Comparison of ENCODE assay signal across 8 cellular contexts in genomic region chr2:15939556-15939853, GRCh38. TPM values are rescaled to one million over a fixed set of nuclear protein-coding genes. Genes with fewer than 3 reads are reported as not detected.
DNase-seq lines count a peak whose midpoint lies in the region; ATAC-seq and TF ChIP-seq lines count a peak whose summit lies in the region.

No MANE protein-coding gene starts in this region.

- peaks cover 26% of the 10 kb centered on the region for H3K4me1 ChIP-seq in CD4-positive, CD25-positive, alpha-beta regulatory T cell (ENCODE audit: control insufficient read depth, insufficient read depth, low read length, poor library complexity, severe bottlenecking)
- peaks cover 0 to 47% (median 0%) of the 10 kb centered on the region in 4 donors for H3K4me1 ChIP-seq in Peyer's patch
- H3K4me1 ChIP-seq in rectal smooth muscle tissue (ENCODE audit: control insufficient read depth, insufficient read depth, low read length): peaks cover 4% of the 10 kb centered on the region

- no peak for TF ChIP-seq POLR2A in Peyer's patch (IDR thresholded peaks at IDR 0.05)

- H3K27ac Mint-ChIP-seq in CD4-positive, CD25-positive, alpha-beta regulatory T cell: no peak overlapping the region
- no peak overlapping the region for H3K27ac Mint-ChIP-seq in glutamatergic neuron (ENCODE audit: unreplicated experiment)

- DNase-seq in CD4-positive, CD25-positive, alpha-beta regulatory T cell: peak in 1 of 3 donors; percentile 22
- DNase-seq in Peyer's patch (peak in 1 of 3 donors; percentile 73), glutamatergic neuron (peak; percentile 86), NCI-H128 (lab: John Stamatoyannopoulos, UW; ENCODE audit: unreplicated experiment) (no peak)

- peak overlapping the region in 3 of 4 donors; percentile 15 to 86 (median 77) for H3K4me3 Mint-ChIP-seq in CD4-positive, CD25-positive, alpha-beta regulatory T cell
- H3K4me3 Mint-ChIP-seq in glutamatergic neuron (ENCODE audit: unreplicated experiment): peak overlapping the region; percentile 94

- H3K9ac ChIP-seq in rectal smooth muscle tissue (ENCODE audit: low read length): no peak overlapping the region

- ATAC-seq in CD4-positive, CD25-positive, alpha-beta regulatory T cell (ENCODE audit: low read depth in 2 of 2): peak in 1 of 2 donors; percentile 45
- peak; percentile 58 for ATAC-seq in GM21423 (IDR thresholded peaks at IDR 0.05; ENCODE audit: unreplicated experiment)
- no peak for ATAC-seq in HG03045 (IDR thresholded peaks at IDR 0.05; ENCODE audit: unreplicated experiment)
- no peak for ATAC-seq in HG03565 (IDR thresholded peaks at IDR 0.05; ENCODE audit: unreplicated experiment)

- H3K27me3 ChIP-seq in CD4-positive, CD25-positive, alpha-beta regulatory T cell (ENCODE audit: control insufficient read depth, insufficient read depth, low read length): peaks cover 17% of the 10 kb centered on the region
- H3K27me3 ChIP-seq in Peyer's patch (peaks cover 0 to 5% of the 10 kb centered on the region in 2 donors), rectal smooth muscle tissue (ENCODE audit: control insufficient read depth, insufficient read depth, low read length) (peaks cover 3% of the 10 kb centered on the region)

- TF ChIP-seq CTCF in Peyer's patch (IDR thresholded peaks at IDR 0.05) (peak in 1 of 6 experiments; percentile 77), glutamatergic neuron (IDR thresholded peaks at IDR 0.05; ENCODE audit: partially characterized antibody, unreplicated experiment) (peak; percentile 64)

- H3K27me3 Mint-ChIP-seq in CD4-positive, CD25-positive, alpha-beta regulatory T cell: peaks cover 59% of the 10 kb centered on the region
- H3K27me3 Mint-ChIP-seq in glutamatergic neuron (ENCODE audit: unreplicated experiment): peaks cover 18% of the 10 kb centered on the region

- no peak overlapping the region for H3K27ac ChIP-seq in CD4-positive, CD25-positive, alpha-beta regulatory T cell (ENCODE audit: insufficient read depth, low read length, poor library complexity, severe bottlenecking)
- H3K27ac ChIP-seq in Peyer's patch: no peak overlapping the region
- H3K27ac ChIP-seq in rectal smooth muscle tissue (ENCODE audit: low read depth, low read length): no peak overlapping the region

- H3K36me3 Mint-ChIP-seq in CD4-positive, CD25-positive, alpha-beta regulatory T cell: no peaks in the 10 kb centered on the region
- no peaks in the 10 kb centered on the region for H3K36me3 Mint-ChIP-seq in glutamatergic neuron (ENCODE audit: unreplicated experiment)

- no peaks in the 10 kb centered on the region for H3K9me3 ChIP-seq in CD4-positive, CD25-positive, alpha-beta regulatory T cell (ENCODE audit: control insufficient read depth in 2 of 2, low read length in 2 of 2)
- H3K9me3 ChIP-seq in Peyer's patch: no peaks in the 10 kb centered on the region

- no peak overlapping the region for H3K4me3 ChIP-seq in CD4-positive, CD25-positive, alpha-beta regulatory T cell (ENCODE audit: low read depth, low read length)
- H3K4me3 ChIP-seq in Peyer's patch (peak overlapping the region; percentile 22 to 60 (median 40)), rectal smooth muscle tissue (ENCODE audit: low read length) (peak overlapping the region; percentile 73)

- H3K4me1 Mint-ChIP-seq in CD4-positive, CD25-positive, alpha-beta regulatory T cell: peaks cover 0 to 35% (median 11%) of the 10 kb centered on the region in 4 donors
- H3K4me1 Mint-ChIP-seq in glutamatergic neuron (ENCODE audit: low read depth, unreplicated experiment): peaks cover 9% of the 10 kb centered on the region

- no peaks in the 10 kb centered on the region for H3K36me3 ChIP-seq in CD4-positive, CD25-positive, alpha-beta regulatory T cell (ENCODE audit: control insufficient read depth, insufficient read depth, low read length)
- no peaks in the 10 kb centered on the region for H3K36me3 ChIP-seq in Peyer's patch
- no peaks in the 10 kb centered on the region for H3K36me3 ChIP-seq in rectal smooth muscle tissue (ENCODE audit: control insufficient read depth, insufficient read depth, low read length)

- peaks cover 0 to 2% (median 0%) of the 10 kb centered on the region in 7 donors for H3K9me3 Mint-ChIP-seq in CD4-positive, CD25-positive, alpha-beta regulatory T cell
- H3K9me3 Mint-ChIP-seq in glutamatergic neuron (ENCODE audit: unreplicated experiment): peaks cover 21% of the 10 kb centered on the region

RNA-seq across cellular contexts. Expression of gene MYCN, which starts 0.8 kb away (rescaled TPM):
- 2.2 TPM for total RNA-seq in CD4-positive, CD25-positive, alpha-beta regulatory T cell
- polyA plus RNA-seq in CD4-positive, CD25-positive, alpha-beta regulatory T cell: under 1 TPM in 2 of 4 donors, not detected in 2; 0.08 to 0.09 TPM
- total RNA-seq in Peyer's patch (1 to 10 TPM in 3 of 4 donors, under 1 TPM in 1; 0.94 to 5.0 (median 3.3) TPM), glutamatergic neuron (ENCODE audit: unreplicated experiment) (43.8 TPM)
